ENCODE assay signal across 19 cellular contexts in the genomic region with DNA sequence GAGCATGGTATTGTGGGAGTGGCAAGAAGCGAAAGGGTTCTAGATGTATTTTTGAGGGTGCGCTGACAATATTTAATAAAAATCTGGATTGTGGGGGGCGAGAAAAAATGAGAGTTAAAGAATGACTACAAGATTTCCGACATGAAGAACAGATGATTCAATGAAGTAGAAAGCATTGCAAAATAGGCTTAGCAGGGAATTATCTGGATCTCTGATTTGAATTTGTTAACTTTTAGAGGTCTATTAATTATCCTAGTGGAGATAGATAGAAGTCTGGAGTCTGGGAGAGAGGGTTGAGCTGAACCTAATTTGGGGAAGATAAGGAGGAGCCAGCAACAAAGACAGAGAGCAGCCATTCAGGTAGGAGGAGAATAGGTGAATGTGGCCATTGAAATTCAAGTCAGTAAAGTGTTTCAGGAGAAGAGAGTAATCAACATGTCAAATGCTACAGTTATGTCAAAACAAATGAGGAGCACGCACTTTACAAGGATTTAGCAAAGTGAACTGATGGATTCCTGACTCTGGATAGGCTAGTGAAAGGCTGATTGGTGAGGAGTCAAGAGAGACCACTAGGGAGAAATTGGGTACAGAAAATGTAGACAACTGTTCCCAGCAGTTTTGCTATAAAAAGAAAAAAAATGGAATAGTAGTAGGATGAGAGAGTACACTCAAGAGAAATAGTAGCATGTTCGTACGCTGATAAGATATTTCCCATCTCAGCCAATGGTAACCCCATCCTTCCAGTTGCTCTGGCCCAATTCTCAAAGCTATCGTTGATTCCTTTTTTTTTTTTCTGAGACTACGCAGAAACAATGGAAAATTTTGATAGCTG.
"Had no signal": no experiment of that assay in that cellular context is flagged by ENCODE, and none has a peak within 500 bp of the region (broad histone marks: within the 10 kb centered on the region; RNA-seq: fewer than 3 reads in every experiment).

No MANE protein-coding gene starts in this region.

- ATAC-seq: activated T-cell treated with anti-CD3 and anti-CD28 coated beads, Interleukin-2, amount 50 U/mL, for 72 hours; stimulated activated naive CD8-positive, alpha-beta T cell treated with anti-CD3 and anti-CD28 coated beads, Interleukin-15, Interleukin-2, amounts not matched to agents 100 U/mL and 50 U/mL, for 24 hours had no signal

- H3K9me3 ChIP-seq: breast epithelium, tibial artery had no signal

- H3K36me3 ChIP-seq: breast epithelium, tibial artery had no signal

- H3K4me3 ChIP-seq: breast epithelium, tibial artery had no signal

- DNase-seq: activated CD4-positive, alpha-beta T cell treated with anti-CD3 and anti-CD28 coated beads, Interleukin-2, amount 50 U/mL, for 1 hour; activated CD4-positive, CD25-positive, alpha-beta regulatory T cell treated with anti-CD3 and anti-CD28 coated beads, Interleukin-2, amount 50 U/mL, for 72 hours; activated CD8-positive, alpha-beta memory T cell treated with anti-CD3 and anti-CD28 coated beads, Interleukin-2, amount 50 U/mL, for 48 hours; activated gamma-delta T cell; activated T-cell treated with anti-CD3 and anti-CD28 coated beads, Interleukin-2, amount 50 U/mL, for 72 hours; cerebellar nuclear complex; cortex of kidney; erythroblast; foreskin melanocyte; islet precursor cell; midbrain; nucleus accumbens; retina; stimulated activated CD4-positive, alpha-beta T cell treated with anti-CD3 and anti-CD28 coated beads, Interleukin-12 subunit alpha, Interleukin-12 subunit beta, amount 100 ng/mL, for 4 hours; stimulated activated CD4-positive, alpha-beta T cell treated with anti-CD3 and anti-CD28 coated beads, Interleukin-2, amount 100 ng/mL, for 24 hours; stimulated activated naive CD8-positive, alpha-beta T cell treated with anti-CD3 and anti-CD28 coated beads, Interleukin-15, Interleukin-2, amounts not matched to agents 100 U/mL and 50 U/mL, for 24 hours; substantia nigra had no signal

- H3K27ac ChIP-seq: breast epithelium, tibial artery had no signal

- H3K27me3 ChIP-seq: breast epithelium, tibial artery had no signal

- H3K4me1 ChIP-seq: breast epithelium, tibial artery had no signal
